In genomic region chr22:41364233-41364632, GRCh38 we compare ENCODE assay signal across 1 cellular context.
TF ChIP-seq lines count a peak whose summit lies in the region.

No MANE protein-coding gene starts in this region.

TF ChIP-seq in GM23338, 12 proteins besides CTCF, POLR2A, EP300 and RAD21 (continued from another document):
- no peak for TF ChIP-seq ZNF462 (CRISPR knock-in tag; IDR thresholded peaks at IDR 0.05)
- TF ChIP-seq NANOG (IDR thresholded peaks at IDR 0.05; ENCODE audit: borderline replicate concordance): no peak
- TF ChIP-seq ETS1 (IDR thresholded peaks at IDR 0.05): no peak
- TF ChIP-seq JUNB (IDR thresholded peaks at IDR 0.05; ENCODE audit: unreplicated experiment): no peak
- TF ChIP-seq CREB1 (CRISPR knock-in tag; IDR thresholded peaks at IDR 0.05; ENCODE audit: low read depth): no peak
